In the genomic region with DNA sequence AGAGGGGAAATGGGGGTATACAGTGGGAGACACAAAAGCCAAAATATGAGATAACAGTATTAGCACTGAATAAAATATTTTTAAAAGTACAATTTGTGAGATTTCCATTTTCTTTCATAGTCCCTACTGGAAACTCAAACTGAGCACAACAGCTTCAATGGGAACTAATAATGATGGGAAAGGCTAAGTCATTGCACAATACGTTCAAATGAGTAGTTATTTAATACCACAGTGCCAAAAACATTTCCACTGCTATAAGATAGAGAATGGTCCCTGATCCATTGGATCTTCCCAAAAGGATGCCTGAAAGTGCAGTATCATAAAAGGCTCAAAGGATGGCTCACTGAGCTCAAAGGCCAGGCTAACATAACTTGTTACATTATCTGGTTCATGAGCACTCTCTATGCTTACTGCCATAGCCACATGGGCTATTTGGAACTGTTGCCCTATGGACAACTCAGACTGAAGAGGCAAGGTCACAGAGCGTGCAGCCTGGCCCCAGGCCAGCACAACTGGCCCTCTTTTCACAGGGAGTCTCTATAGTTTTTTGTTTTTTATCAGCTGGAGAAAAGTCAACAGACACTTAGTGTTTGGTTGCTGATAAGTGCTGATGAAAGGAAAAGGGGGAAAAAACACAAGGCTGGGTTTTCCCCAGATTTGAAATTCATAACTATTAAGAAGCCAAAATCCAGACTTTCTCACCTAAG, we compare ENCODE assay signal across 12 cellular contexts. TPM values are rescaled to one million over a fixed set of nuclear protein-coding genes. Genes with fewer than 3 reads are reported as not detected.
DNase-seq lines count a peak whose midpoint lies in the region; ATAC-seq and TF ChIP-seq lines count a peak whose summit lies in the region.
"Had no signal": no experiment of that assay in that cellular context is flagged by ENCODE, and none has a peak within 500 bp of the region (broad histone marks: within the 10 kb centered on the region; RNA-seq: fewer than 3 reads in every experiment).

No MANE protein-coding gene starts in this region.

- H3K27me3 Mint-ChIP-seq in activated naive CD8-positive, alpha-beta T cell treated with anti-CD3 and anti-CD28 coated beads, Interleukin-2, amount 50 U/mL, for 24 hours, result no peaks in the 10 kb centered on the region
- H3K27me3 Mint-ChIP-seq in activated naive CD8-positive, alpha-beta T cell treated with anti-CD3 and anti-CD28 coated beads for 36 hours, result no peaks in the 10 kb centered on the region
- H3K27me3 Mint-ChIP-seq in activated CD4-positive, alpha-beta memory T cell treated with anti-CD3 and anti-CD28 coated beads for 36 hours, result no peaks in the 10 kb centered on the region

- TF ChIP-seq CTCF in left ventricle myocardium inferior (IDR thresholded peaks at IDR 0.05; ENCODE audit: borderline replicate concordance), result no peak

- no peaks in the 10 kb centered on the region for H3K27me3 ChIP-seq in left ventricle myocardium inferior (ENCODE audit: low read depth)
- no peaks in the 10 kb centered on the region for H3K27me3 ChIP-seq in aorta (ENCODE audit: control insufficient read depth in 1 of 2, insufficient read depth in 2 of 2, low read length in 1 of 2)
- H3K27me3 ChIP-seq: ascending aorta, stomach had no signal

- H3K9me3 ChIP-seq in left ventricle myocardium inferior (replicated peaks) (no peaks in the 10 kb centered on the region), aorta (ENCODE audit: control insufficient read depth, low read length) (no peaks in the 10 kb centered on the region)
- H3K9me3 ChIP-seq: ascending aorta, stomach had no signal

- H3K27ac Mint-ChIP-seq in activated naive CD8-positive, alpha-beta T cell treated with anti-CD3 and anti-CD28 coated beads, Interleukin-2, amount 50 U/mL, for 24 hours, result peak overlapping the region; percentile 36
- no peak overlapping the region for H3K27ac Mint-ChIP-seq in activated naive CD8-positive, alpha-beta T cell treated with anti-CD3 and anti-CD28 coated beads for 36 hours
- H3K27ac Mint-ChIP-seq in activated CD4-positive, alpha-beta memory T cell treated with anti-CD3 and anti-CD28 coated beads for 36 hours, result no peak overlapping the region

- no peaks in the 10 kb centered on the region for H3K9me3 Mint-ChIP-seq in activated naive CD8-positive, alpha-beta T cell treated with anti-CD3 and anti-CD28 coated beads, Interleukin-2, amount 50 U/mL, for 24 hours
- peaks cover 2% of the 10 kb centered on the region for H3K9me3 Mint-ChIP-seq in activated naive CD8-positive, alpha-beta T cell treated with anti-CD3 and anti-CD28 coated beads for 36 hours
- peaks cover 1% of the 10 kb centered on the region for H3K9me3 Mint-ChIP-seq in activated CD4-positive, alpha-beta memory T cell treated with anti-CD3 and anti-CD28 coated beads for 36 hours

- H3K4me3 Mint-ChIP-seq in activated naive CD8-positive, alpha-beta T cell treated with anti-CD3 and anti-CD28 coated beads, Interleukin-2, amount 50 U/mL, for 24 hours, result no peak overlapping the region
- no peak overlapping the region for H3K4me3 Mint-ChIP-seq in activated naive CD8-positive, alpha-beta T cell treated with anti-CD3 and anti-CD28 coated beads for 36 hours
- H3K4me3 Mint-ChIP-seq in activated CD4-positive, alpha-beta memory T cell treated with anti-CD3 and anti-CD28 coated beads for 36 hours, result no peak overlapping the region

- intact Hi-C loops in left ventricle myocardium inferior (cut with micrococcal nuclease) (loop anchor here (10.0 kb wide), 1 partner anchor 128 kb away; no protein-coding TSS in a partner anchor), aorta (cut with DNase I) (no loop called here)
- intact Hi-C loops in activated CD4-positive, alpha-beta memory T cell treated with anti-CD3 and anti-CD28 coated beads for 36 hours (cut with micrococcal nuclease), result no loop called here

- H3K4me3 ChIP-seq in left ventricle myocardium inferior (no peak overlapping the region), aorta (ENCODE audit: low read length in 2 of 2) (no peak overlapping the region)
- H3K4me3 ChIP-seq: ascending aorta, stomach had no signal

- H3K36me3 Mint-ChIP-seq in activated naive CD8-positive, alpha-beta T cell treated with anti-CD3 and anti-CD28 coated beads, Interleukin-2, amount 50 U/mL, for 24 hours (ENCODE audit: low read depth), result peaks cover 14% of the 10 kb centered on the region
- H3K36me3 Mint-ChIP-seq in activated naive CD8-positive, alpha-beta T cell treated with anti-CD3 and anti-CD28 coated beads for 36 hours, result peaks cover 5% of the 10 kb centered on the region
- peaks cover 6% of the 10 kb centered on the region for H3K36me3 Mint-ChIP-seq in activated CD4-positive, alpha-beta memory T cell treated with anti-CD3 and anti-CD28 coated beads for 36 hours

- no peak for ATAC-seq in activated naive CD8-positive, alpha-beta T cell treated with anti-CD3 and anti-CD28 coated beads, Interleukin-2, amount 50 U/mL, for 24 hours
- ATAC-seq in SK-N-SH treated with all-trans-retinoic acid at 6 μM for 48 hours (peak; percentile 40; the same call in 2 of the 3 replicates), aorta (ENCODE audit: low FRiP score) (peak; percentile 38)

- H3K36me3 ChIP-seq in left ventricle myocardium inferior (peaks cover 22% of the 10 kb centered on the region), aorta (ENCODE audit: control insufficient read depth in 1 of 2, insufficient read depth in 2 of 2, low read length in 1 of 2) (no peaks in the 10 kb centered on the region)

- 68 to 76% methylated on average over 2 of the region's 2 CpGs for WGBS in aorta, 2 donors

- H3K4me1 Mint-ChIP-seq in activated naive CD8-positive, alpha-beta T cell treated with anti-CD3 and anti-CD28 coated beads, Interleukin-2, amount 50 U/mL, for 24 hours, result peaks cover 6% of the 10 kb centered on the region
- H3K4me1 Mint-ChIP-seq in activated naive CD8-positive, alpha-beta T cell treated with anti-CD3 and anti-CD28 coated beads for 36 hours, result peaks cover 2% of the 10 kb centered on the region
- H3K4me1 Mint-ChIP-seq in activated CD4-positive, alpha-beta memory T cell treated with anti-CD3 and anti-CD28 coated beads for 36 hours (ENCODE audit: low read depth), result peaks cover 4% of the 10 kb centered on the region

- H3K4me1 ChIP-seq in left ventricle myocardium inferior (peaks cover 12% of the 10 kb centered on the region), aorta (ENCODE audit: control insufficient read depth in 1 of 2, insufficient read depth in 2 of 2, low read length in 2 of 2) (no peaks in the 10 kb centered on the region)
- H3K4me1 ChIP-seq: ascending aorta had no signal

- CTCF ChIA-PET in activated CD4-positive, alpha-beta memory T cell treated with anti-CD3 and anti-CD28 coated beads for 36 hours (lab: Charles Lee), result interaction anchor here (0.7 kb wide), 1 partner anchor 21 kb away, joined by 3 read pairs; no protein-coding TSS in a partner anchor

- POLR2A ChIA-PET in activated CD4-positive, alpha-beta memory T cell treated with anti-CD3 and anti-CD28 coated beads for 36 hours (lab: Charles Lee), result no interaction called here

- DNase-seq in activated naive CD8-positive, alpha-beta T cell treated with anti-CD3 and anti-CD28 coated beads, Interleukin-2, amount 50 U/mL, for 24 hours, result no peak
- DNase-seq in activated naive CD8-positive, alpha-beta T cell treated with anti-CD3 and anti-CD28 coated beads for 36 hours, result no peak
- DNase-seq in left ventricle myocardium inferior, result peak; percentile 25
- no peak for DNase-seq in aorta
- no peak for DNase-seq in activated CD4-positive, alpha-beta memory T cell treated with anti-CD3 and anti-CD28 coated beads for 36 hours
- DNase-seq in activated gamma-delta T cell treated with Interleukin-2 at 50 U/mL for 16 hours, result no peak
- no peak for DNase-seq in NCI-H2171 (lab: John Stamatoyannopoulos, UW)
- DNase-seq: kidney; stimulated activated CD4-positive, alpha-beta T cell treated with anti-CD3 and anti-CD28 coated beads, Interleukin-2, amount 100 ng/mL, for 48 hours; stomach had no signal

- H3K27ac ChIP-seq in left ventricle myocardium inferior (replicated peaks) (no peak overlapping the region), aorta (ENCODE audit: low read depth in 1 of 2, low read length in 2 of 2) (no peak overlapping the region)
- H3K27ac ChIP-seq: ascending aorta, stomach had no signal

TF ChIP-seq in SK-N-SH treated with all-trans-retinoic acid at 6 μM for 48 hours, 23 proteins besides CTCF, POLR2A, EP300 and RAD21 (continues in another document):
- TF ChIP-seq ZFP3 (CRISPR knock-in tag; IDR thresholded peaks at IDR 0.05) (no peak), ZNF565 (CRISPR knock-in tag; conservative IDR thresholded peaks at IDR 0.05; ENCODE audit: low read depth) (no peak), TCF4 (CRISPR knock-in tag; IDR thresholded peaks at IDR 0.05; ENCODE audit: borderline replicate concordance) (no peak), CSRNP3 (CRISPR knock-in tag; IDR thresholded peaks at IDR 0.05) (no peak)

RNA-seq across cellular contexts. Expression of gene PPIB, which starts 54.1 kb away (rescaled TPM):
- 100 to 1,000 TPM; 315 to 318 TPM for total RNA-seq in activated naive CD8-positive, alpha-beta T cell treated with anti-CD3 and anti-CD28 coated beads for 36 hours
- total RNA-seq in left ventricle myocardium inferior (102 TPM), aorta (100 to 1,000 TPM; 362 to 395 TPM)
- polyA plus RNA-seq in aorta, result 100 to 1,000 TPM; 293 to 699 TPM
- 100 to 1,000 TPM; 277 to 283 TPM for total RNA-seq in activated CD4-positive, alpha-beta memory T cell treated with anti-CD3 and anti-CD28 coated beads for 36 hours
